Comparison of ENCODE assay signal across 31 cellular contexts in the genomic region with DNA sequence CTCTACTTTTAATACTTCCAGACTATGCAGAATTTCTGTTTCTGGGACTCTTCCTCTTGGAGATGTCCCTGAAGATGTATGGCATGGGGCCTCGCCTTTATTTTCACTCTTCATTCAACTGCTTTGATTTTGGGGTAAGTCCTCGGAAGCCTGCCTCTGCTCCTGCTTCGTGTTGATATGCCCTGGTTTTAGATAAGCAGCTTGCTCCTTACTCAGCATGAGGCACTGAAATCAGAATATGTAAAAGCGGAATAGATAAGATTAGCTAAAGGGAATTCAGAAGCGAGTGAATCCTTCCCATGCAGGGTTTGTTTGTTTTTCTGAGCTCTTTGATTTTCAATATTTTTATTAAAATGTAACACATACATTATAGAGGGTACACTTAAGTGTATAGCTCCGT.
"Had no signal": no experiment of that assay in that cellular context is flagged by ENCODE, and none has a peak within 500 bp of the region (broad histone marks: within the 10 kb centered on the region; RNA-seq: fewer than 3 reads in every experiment).

No MANE protein-coding gene starts in this region.

- H3K4me1 ChIP-seq: ascending aorta, breast epithelium, colonic mucosa had no signal

- H3K27ac ChIP-seq: ascending aorta, breast epithelium, cardiac muscle cell, colonic mucosa, epithelial cell of prostate had no signal

- H3K4me3 ChIP-seq: ascending aorta, breast epithelium, cardiac muscle cell, colonic mucosa had no signal

- ATAC-seq: activated naive CD4-positive, alpha-beta T cell treated with anti-CD3 and anti-CD28 coated beads, Interleukin-2, amount 50 U/mL, for 72 hours; activated T-cell treated with anti-CD3 and anti-CD28 coated beads, Interleukin-2, amount 50 U/mL, for 72 hours; esophagus mucosa; T-helper 17 cell had no signal

- H3K36me3 ChIP-seq: ascending aorta, breast epithelium, cardiac muscle cell, colonic mucosa had no signal

- FAIRE-seq: endometrium, endothelial cell of umbilical vein, frontal cortex had no signal

- DNase-seq: activated CD4-positive, alpha-beta memory T cell treated with anti-CD3 and anti-CD28 coated beads, Interleukin-2, amount 10 ng/mL, durations not matched to agents 7 days and 5 days; activated CD4-positive, alpha-beta T cell treated with anti-CD3 and anti-CD28 coated beads for 1 hour; activated CD4-positive, alpha-beta T cell treated with anti-CD3 and anti-CD28 coated beads for 4 hours; activated CD4-positive, alpha-beta T cell treated with anti-CD3 and anti-CD28 coated beads, Interleukin-2, amount 10 ng/mL, durations not matched to agents 7 days and 5 days; activated CD4-positive, alpha-beta T cell treated with anti-CD3 and anti-CD28 coated beads, Interleukin-2, amount 50 U/mL, for 4 hours; activated CD8-positive, alpha-beta memory T cell treated with anti-CD3 and anti-CD28 coated beads, Interleukin-2, amount 50 U/mL, for 48 hours; activated gamma-delta T cell; activated naive CD4-positive, alpha-beta T cell; activated naive CD4-positive, alpha-beta T cell treated with anti-CD3 and anti-CD28 coated beads, Interleukin-2, amount 10 ng/mL, durations not matched to agents 7 days and 5 days; activated naive CD8-positive, alpha-beta T cell treated with anti-CD3 and anti-CD28 coated beads, Interleukin-2, amount 10 ng/mL, durations not matched to agents 7 days and 5 days; activated T-cell treated with anti-CD3 and anti-CD28 coated beads for 4 hours; activated T-cell treated with anti-CD3 and anti-CD28 coated beads, Interleukin-2, amount 50 U/mL, for 24 hours; activated T-cell treated with anti-CD3 and anti-CD28 coated beads, Interleukin-2, amount 50 U/mL, for 72 hours; central memory CD4-positive, alpha-beta T cell; cerebellar nuclear complex; colonic mucosa; effector CD8-positive, alpha-beta T cell; foreskin fibroblast; head of caudate nucleus; T-helper 1 cell; T-helper 17 cell; T1000 had no signal

- H3K27me3 ChIP-seq: ascending aorta, breast epithelium, cardiac muscle cell, colonic mucosa had no signal

- H3K9me3 ChIP-seq: ascending aorta, breast epithelium, colonic mucosa had no signal
